Comparison of ENCODE assay signal across 9 cellular contexts in genomic region chr1:236063551-236063918, GRCh38. TPM values are rescaled to one million over a fixed set of nuclear protein-coding genes. Genes with fewer than 3 reads are reported as not detected.
DNase-seq lines count a peak whose midpoint lies in the region; ATAC-seq and TF ChIP-seq lines count a peak whose summit lies in the region.
"Had no signal": no experiment of that assay in that cellular context is flagged by ENCODE, and none has a peak within 500 bp of the region (broad histone marks: within the 10 kb centered on the region; RNA-seq: fewer than 3 reads in every experiment).

No MANE protein-coding gene starts in this region.

- peak overlapping the region; percentile 65 for H3K4me3 Mint-ChIP-seq in endodermal cell
- peak overlapping the region; percentile 12 to 74 (median 55) for H3K4me3 Mint-ChIP-seq in naive thymus-derived CD8-positive, alpha-beta T cell

- POLR2A ChIA-PET in naive thymus-derived CD8-positive, alpha-beta T cell (lab: Charles Lee): no interaction called here
- POLR2A ChIA-PET in HEK293T (lab: Yijun Ruan, JAX): interaction anchor here (1.4 to 1.7 kb wide), 3 partner anchors 12 to 542 kb away, joined by 4 to 5 read pairs (median 4); no protein-coding TSS in a partner anchor

- H3K4me1 Mint-ChIP-seq in endodermal cell: peaks cover 2% of the 10 kb centered on the region
- H3K4me1 Mint-ChIP-seq in naive thymus-derived CD8-positive, alpha-beta T cell: peaks cover 10 to 33% (median 25%) of the 10 kb centered on the region in 4 donors

- no peak overlapping the region for H3K9ac ChIP-seq in endodermal cell (ENCODE audit: extremely low read depth, low read length, poor library complexity, severe bottlenecking)

- CTCF ChIA-PET in HEK293T (lab: Yijun Ruan, JAX): no interaction called here

- no peaks in the 10 kb centered on the region for H3K9me3 ChIP-seq in right atrium auricular region
- no peaks in the 10 kb centered on the region for H3K9me3 ChIP-seq in endodermal cell (ENCODE audit: control insufficient read depth, low read length)
- H3K9me3 ChIP-seq in vagina: no peaks in the 10 kb centered on the region

- peaks cover 50% of the 10 kb centered on the region for H3K27me3 Mint-ChIP-seq in endodermal cell (ENCODE audit: insufficient read depth)
- peaks cover 10 to 49% (median 32%) of the 10 kb centered on the region in 5 donors for H3K27me3 Mint-ChIP-seq in naive thymus-derived CD8-positive, alpha-beta T cell

- TF ChIP-seq POLR2A in vagina (IDR thresholded peaks at IDR 0.05): no peak

- DNase-seq in right atrium auricular region (ENCODE audit: low spot score): no peak
- DNase-seq in cardiac septum (ENCODE audit: low spot score): no peak
- no peak for DNase-seq in endodermal cell
- no peak for DNase-seq in naive thymus-derived CD8-positive, alpha-beta T cell
- DNase-seq in vagina (ENCODE audit: extremely low spot score in 2 of 2): no peak
- DNase-seq in HEK293T (ENCODE audit: extremely low spot score): no peak
- DNase-seq: DMS153 had no signal

- H3K27ac Mint-ChIP-seq in endodermal cell: no peak overlapping the region
- H3K27ac Mint-ChIP-seq in naive thymus-derived CD8-positive, alpha-beta T cell: peak overlapping the region in 1 of 10 donors; percentile 69

- H3K36me3 ChIP-seq in right atrium auricular region (peaks cover 23% of the 10 kb centered on the region), endodermal cell (ENCODE audit: control insufficient read depth, insufficient read depth, low read length) (no peaks in the 10 kb centered on the region), vagina (no peaks in the 10 kb centered on the region)

- H3K4me1 ChIP-seq in right atrium auricular region (peaks cover 0 to 71% of the 10 kb centered on the region in 2 donors), endodermal cell (ENCODE audit: control insufficient read depth, insufficient read depth, low read length) (no peaks in the 10 kb centered on the region), vagina (peaks cover 48% of the 10 kb centered on the region)

- H3K27me3 ChIP-seq in right atrium auricular region (no peaks in the 10 kb centered on the region), endodermal cell (ENCODE audit: control insufficient read depth, insufficient read depth, low read length, poor library complexity, severe bottlenecking) (peaks cover 48% of the 10 kb centered on the region), vagina (no peaks in the 10 kb centered on the region)

- no peak for TF ChIP-seq CTCF in right atrium auricular region (IDR thresholded peaks at IDR 0.05)
- TF ChIP-seq CTCF in endodermal cell (conservative IDR thresholded peaks at IDR 0.05): no peak
- no peak for TF ChIP-seq CTCF in vagina (IDR thresholded peaks at IDR 0.05)

- intact Hi-C loops in cardiac septum (cut with DNase I) (loop anchor here (5.0 to 10.0 kb wide), 3 partner anchors 46 to 559 kb away; partner anchors contain the start of genes B3GALNT2 and LYST), vagina (cut with DNase I) (loop anchor here (10.0 kb wide), 1 partner anchor 1449 kb away; the partner anchor contains the start of gene IRF2BP2)

- H3K36me3 Mint-ChIP-seq in endodermal cell (ENCODE audit: low read depth): no peaks in the 10 kb centered on the region
- peaks cover 0 to 4% (median 2%) of the 10 kb centered on the region in 3 donors for H3K36me3 Mint-ChIP-seq in naive thymus-derived CD8-positive, alpha-beta T cell

- H3K9me3 Mint-ChIP-seq in endodermal cell: no peaks in the 10 kb centered on the region
- H3K9me3 Mint-ChIP-seq in naive thymus-derived CD8-positive, alpha-beta T cell: no peaks in the 10 kb centered on the region

- H3K4me3 ChIP-seq in right atrium auricular region (peak overlapping the region; percentile 90 to 97), endodermal cell (ENCODE audit: low read length) (peak overlapping the region; percentile 80), vagina (peak overlapping the region; percentile 59 to 75)

- peak overlapping the region; percentile 99 for H3K27ac ChIP-seq in right atrium auricular region
- no peak overlapping the region for H3K27ac ChIP-seq in endodermal cell (ENCODE audit: low read depth, low read length)
- peak overlapping the region; percentile 98 for H3K27ac ChIP-seq in vagina

- no peak for ATAC-seq in naive thymus-derived CD8-positive, alpha-beta T cell
- ATAC-seq in HG02885 (IDR thresholded peaks at IDR 0.05; ENCODE audit: poor library complexity, unreplicated experiment): no peak
- ATAC-seq in HG02763 (IDR thresholded peaks at IDR 0.05; ENCODE audit: unreplicated experiment): no peak

- WGBS in endodermal cell (ENCODE audit: insufficient coverage in 1 of 2, insufficient read length in 1 of 2), 2 experiments: 77 to 79% methylated on average over 6 of the region's 6 CpGs

TF ChIP-seq in HEK293T, 16 proteins besides CTCF, POLR2A, EP300 and RAD21:
- no peak for TF ChIP-seq NFRKB (IDR thresholded peaks at IDR 0.05)
- no peak for TF ChIP-seq L3MBTL2 (conservative IDR thresholded peaks at IDR 0.05)
- no peak for TF ChIP-seq SP1 (IDR thresholded peaks at IDR 0.05)
- TF ChIP-seq BHLHE40 (IDR thresholded peaks at IDR 0.05; ENCODE audit: borderline replicate concordance): no peak
- no peak for TF ChIP-seq CTBP1 (IDR thresholded peaks at IDR 0.05; ENCODE audit: borderline replicate concordance)
- TF ChIP-seq TARDBP (IDR thresholded peaks at IDR 0.05): no peak
- TF ChIP-seq FOXM1 (IDR thresholded peaks at IDR 0.05; ENCODE audit: borderline replicate concordance): no peak
- TF ChIP-seq SUZ12 (IDR thresholded peaks at IDR 0.05): no peak
- TF ChIP-seq ELF4 (IDR thresholded peaks at IDR 0.05): no peak
- TF ChIP-seq FOXA1 (IDR thresholded peaks at IDR 0.05): no peak
- TF ChIP-seq ARNT (IDR thresholded peaks at IDR 0.05): no peak
- no peak for TF ChIP-seq ZNF384 (IDR thresholded peaks at IDR 0.05)
- TF ChIP-seq PKNOX1 (IDR thresholded peaks at IDR 0.05): no peak
- no peak for TF ChIP-seq HDGF (IDR thresholded peaks at IDR 0.05; ENCODE audit: borderline replicate concordance)
- no peak for TF ChIP-seq FOXK2 (IDR thresholded peaks at IDR 0.05)
- TF ChIP-seq LEF1 (IDR thresholded peaks at IDR 0.05; ENCODE audit: borderline replicate concordance): no peak
TF ChIP-seq in HEK293T: peak in this region for 0.

RNA-seq across cellular contexts. Expression of gene NID1, which starts 1.4 kb away (rescaled TPM):
- 100 to 1,000 TPM in 1 of 2 donors, 10 to 100 TPM in 1; 95.1 to 112 TPM for total RNA-seq in right atrium auricular region
- 42.1 TPM for total RNA-seq in cardiac septum
- 10 to 100 TPM; 12.7 to 18.3 TPM for total RNA-seq in endodermal cell
- polyA plus RNA-seq in endodermal cell (2013, experiment 1 of 2): 23.4 TPM
- 22.2 TPM for polyA plus RNA-seq in endodermal cell (2013, experiment 2 of 2)
- total RNA-seq in naive thymus-derived CD8-positive, alpha-beta T cell: under 1 TPM in 1 of 2 experiments, not detected in 1; 0.08 TPM
- polyA plus RNA-seq in naive thymus-derived CD8-positive, alpha-beta T cell: not detected
- 154 TPM for total RNA-seq in vagina

Comparison
In these comparisons a context has a peak if more than half of its experiments do, and no peak if none do; other contexts are left out.
1. RNA of gene NID1, which starts 1.4 kb away (total RNA-seq): 154 TPM in vagina (single experiment), 95.1 to 112 TPM in right atrium auricular region, 42.1 TPM in cardiac septum (single experiment) and 12.7 to 18.3 TPM in endodermal cell; 0.08 TPM in naive thymus-derived CD8-positive, alpha-beta T cell; every median in the first group is over 10 times any median in the second.
2. Peak in every context shown above with its lines, with median percentiles within 50 percentile points of each other: H3K4me3 ChIP-seq.